ENCODE assay signal across 22 cellular contexts in the genomic region with DNA sequence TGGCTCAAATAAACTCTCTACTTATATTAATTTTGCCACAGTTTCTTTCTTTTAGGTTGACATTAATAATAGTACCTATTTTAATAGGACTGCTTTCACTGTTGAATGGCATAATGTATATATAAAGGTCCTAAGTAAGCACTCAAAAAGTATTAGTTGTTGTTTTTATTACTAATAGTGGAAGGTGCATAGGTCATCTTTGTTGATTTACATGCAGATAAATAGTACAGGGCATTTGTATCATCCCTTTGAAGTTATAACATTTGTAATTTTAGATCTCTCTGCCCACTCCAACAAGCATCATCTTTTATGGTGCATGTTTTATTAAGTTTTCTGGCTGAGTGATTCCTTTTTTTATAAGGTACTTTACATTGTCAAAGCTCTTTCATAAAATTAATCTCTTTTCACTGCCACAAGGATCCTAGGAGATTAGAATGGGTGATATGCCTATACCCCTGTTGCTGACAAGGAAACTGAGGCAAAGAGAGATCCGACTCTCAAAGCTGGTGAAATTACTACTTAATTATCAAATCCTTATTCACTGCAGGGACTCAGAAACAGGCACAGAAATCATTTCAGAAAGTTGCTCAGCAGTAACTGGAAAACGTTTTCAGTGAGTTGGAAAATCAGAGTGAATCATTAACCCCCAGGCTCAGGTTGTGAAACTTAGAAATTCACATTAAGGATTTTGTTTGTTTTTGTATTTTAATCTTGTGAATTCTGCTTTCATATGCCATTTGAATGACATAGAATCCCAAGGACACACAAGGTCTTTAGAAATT.
DNase-seq lines count a peak whose midpoint lies in the region; ATAC-seq, FAIRE-seq and TF ChIP-seq lines count a peak whose summit lies in the region.
"Had no signal": no experiment of that assay in that cellular context is flagged by ENCODE, and none has a peak within 500 bp of the region (broad histone marks: within the 10 kb centered on the region; RNA-seq: fewer than 3 reads in every experiment).

No MANE protein-coding gene starts in this region.

- no peak overlapping the region for H3K4me3 Mint-ChIP-seq in natural killer cell treated with Interleukin-12 subunit alpha and Interleukin-12 subunit beta and Interleukin-15 and Interleukin-18, amount 100 ng/mL, for 72 hours
- H3K4me3 Mint-ChIP-seq: CD4-positive, alpha-beta T cell; immature natural killer cell; stimulated activated naive CD8-positive, alpha-beta T cell treated with anti-CD3 and anti-CD28 coated beads, Interleukin-15, amount 100 ng/mL, for 72 hours had no signal

- H3K4me3 ChIP-seq in SK-N-MC (no peak overlapping the region), mesodermal cell (ENCODE audit: extremely low read depth, insufficient read depth, low read length, poor library complexity, severe bottlenecking) (no peak overlapping the region)
- H3K4me3 ChIP-seq: heart left ventricle, sigmoid colon had no signal

- DNase-seq in SK-N-MC (ENCODE audit: low read depth, low spot score) (no peak), foreskin keratinocyte (peak; percentile 21 to 64), AML-193 (lab: John Stamatoyannopoulos, UW) (no peak), EL (no peak)
- DNase-seq in natural killer cell treated with Interleukin-12 subunit alpha and Interleukin-12 subunit beta and Interleukin-15 and Interleukin-18, amount 100 ng/mL, for 72 hours (ENCODE audit: low spot score): no peak
- no peak for DNase-seq in activated effector memory CD4-positive, alpha-beta T cell treated with Interleukin-2 at 50 U/mL for 16 hours
- DNase-seq: activated CD4-positive, alpha-beta T cell treated with anti-CD3 and anti-CD28 coated beads for 1 hour; CD4-positive, alpha-beta T cell; DND-41; heart left ventricle; immature natural killer cell; NCI-H1105; NCI-H774; sigmoid colon; SK-N-SH; stimulated activated CD4-positive, alpha-beta T cell treated with anti-CD3 and anti-CD28 coated beads, Interleukin-1b, Interleukin-23, amount 100 ng/mL, for 48 hours; stimulated activated naive CD8-positive, alpha-beta T cell treated with anti-CD3 and anti-CD28 coated beads, Interleukin-15, amount 100 ng/mL, for 72 hours; T-helper 9 cell had no signal

- H3K27me3 ChIP-seq in foreskin keratinocyte: peaks cover 6% of the 10 kb centered on the region
- H3K27me3 ChIP-seq: heart left ventricle, sigmoid colon had no signal

- peak; percentile 98 for FAIRE-seq in G401.6 (lab: Jason Lieb, UNC)
- FAIRE-seq: GM18507 had no signal

- peak overlapping the region; percentile 3; the same call in 1 of the 2 replicates for H3K27ac ChIP-seq in SK-N-MC
- no peak overlapping the region for H3K27ac ChIP-seq in foreskin keratinocyte
- peak overlapping the region; percentile 19 for H3K27ac ChIP-seq in mesodermal cell (ENCODE audit: low read depth, low read length, severe bottlenecking)
- H3K27ac ChIP-seq: heart left ventricle, sigmoid colon had no signal

- ATAC-seq in foreskin keratinocyte: peak; percentile 81
- no peak for ATAC-seq in natural killer cell treated with Interleukin-12 subunit alpha and Interleukin-12 subunit beta and Interleukin-15 and Interleukin-18, amount 100 ng/mL, for 72 hours
- ATAC-seq: heart left ventricle; Panc1; stimulated activated naive CD8-positive, alpha-beta T cell treated with anti-CD3 and anti-CD28 coated beads, Interleukin-15, amount 100 ng/mL, for 72 hours had no signal

- H3K36me3 ChIP-seq in SK-N-MC (ENCODE audit: insufficient read depth, low read length) (no peaks in the 10 kb centered on the region), mesodermal cell (ENCODE audit: control insufficient read depth, insufficient read depth, low read length) (no peaks in the 10 kb centered on the region)
- H3K36me3 ChIP-seq: heart left ventricle, sigmoid colon had no signal

- TF ChIP-seq CTCF in foreskin keratinocyte (conservative IDR thresholded peaks at IDR 0.05): no peak

- H3K9ac ChIP-seq in SK-N-MC (ENCODE audit: insufficient read length): no peak overlapping the region
- H3K9ac ChIP-seq: SK-N-SH had no signal

- no peaks in the 10 kb centered on the region for H3K36me3 Mint-ChIP-seq in natural killer cell treated with Interleukin-12 subunit alpha and Interleukin-12 subunit beta and Interleukin-15 and Interleukin-18, amount 100 ng/mL, for 72 hours
- H3K36me3 Mint-ChIP-seq: immature natural killer cell had no signal

- H3K4me1 ChIP-seq in foreskin keratinocyte: peaks cover 11% of the 10 kb centered on the region
- no peaks in the 10 kb centered on the region for H3K4me1 ChIP-seq in mesodermal cell (ENCODE audit: control insufficient read depth, insufficient read depth, low read length, poor library complexity, severe bottlenecking)
- H3K4me1 ChIP-seq: heart left ventricle, sigmoid colon had no signal

- H3K27me3 Mint-ChIP-seq in natural killer cell treated with Interleukin-12 subunit alpha and Interleukin-12 subunit beta and Interleukin-15 and Interleukin-18, amount 100 ng/mL, for 72 hours: peaks cover 13 to 32% of the 10 kb centered on the region in 2 donors

- H3K9me3 ChIP-seq in SK-N-MC (ENCODE audit: low read depth, low read length) (no peaks in the 10 kb centered on the region), mesodermal cell (ENCODE audit: control insufficient read depth, low read length) (no peaks in the 10 kb centered on the region)
- H3K9me3 ChIP-seq: heart left ventricle, sigmoid colon, SK-N-SH had no signal

- H3K27ac Mint-ChIP-seq in natural killer cell treated with Interleukin-12 subunit alpha and Interleukin-12 subunit beta and Interleukin-15 and Interleukin-18, amount 100 ng/mL, for 72 hours: no peak overlapping the region
- H3K27ac Mint-ChIP-seq: CD4-positive, alpha-beta T cell; immature natural killer cell; stimulated activated naive CD8-positive, alpha-beta T cell treated with anti-CD3 and anti-CD28 coated beads, Interleukin-15, amount 100 ng/mL, for 72 hours had no signal

- H3K9me3 Mint-ChIP-seq in natural killer cell treated with Interleukin-12 subunit alpha and Interleukin-12 subunit beta and Interleukin-15 and Interleukin-18, amount 100 ng/mL, for 72 hours: no peaks in the 10 kb centered on the region
- H3K9me3 Mint-ChIP-seq: CD4-positive, alpha-beta T cell; immature natural killer cell; stimulated activated naive CD8-positive, alpha-beta T cell treated with anti-CD3 and anti-CD28 coated beads, Interleukin-15, amount 100 ng/mL, for 72 hours had no signal

- no peaks in the 10 kb centered on the region for H3K4me1 Mint-ChIP-seq in natural killer cell treated with Interleukin-12 subunit alpha and Interleukin-12 subunit beta and Interleukin-15 and Interleukin-18, amount 100 ng/mL, for 72 hours (ENCODE audit: low read depth in 2 of 2)
- H3K4me1 Mint-ChIP-seq: immature natural killer cell; stimulated activated naive CD8-positive, alpha-beta T cell treated with anti-CD3 and anti-CD28 coated beads, Interleukin-15, amount 100 ng/mL, for 72 hours had no signal

- no CpG with 5 or more reads among the region's 2 CpGs for WGBS in mesodermal cell (ENCODE audit: insufficient coverage in 2 of 2), 2 experiments

Comparison
In these comparisons a context has a peak if more than half of its experiments do, and no peak if none do; other contexts are left out.
1. DNase-seq: peak in foreskin keratinocyte (2 of 2); none in SK-N-MC (single experiment), AML-193 (0 of 2), natural killer cell treated with Interleukin-12 subunit alpha and Interleukin-12 subunit beta and Interleukin-15 and Interleukin-18, amount 100 ng/mL, for 72 hours (single experiment), EL (single experiment) and activated effector memory CD4-positive, alpha-beta T cell treated with Interleukin-2 at 50 U/mL for 16 hours (single experiment).